Comparison of ENCODE assay signal across 10 cellular contexts in the genomic region with DNA sequence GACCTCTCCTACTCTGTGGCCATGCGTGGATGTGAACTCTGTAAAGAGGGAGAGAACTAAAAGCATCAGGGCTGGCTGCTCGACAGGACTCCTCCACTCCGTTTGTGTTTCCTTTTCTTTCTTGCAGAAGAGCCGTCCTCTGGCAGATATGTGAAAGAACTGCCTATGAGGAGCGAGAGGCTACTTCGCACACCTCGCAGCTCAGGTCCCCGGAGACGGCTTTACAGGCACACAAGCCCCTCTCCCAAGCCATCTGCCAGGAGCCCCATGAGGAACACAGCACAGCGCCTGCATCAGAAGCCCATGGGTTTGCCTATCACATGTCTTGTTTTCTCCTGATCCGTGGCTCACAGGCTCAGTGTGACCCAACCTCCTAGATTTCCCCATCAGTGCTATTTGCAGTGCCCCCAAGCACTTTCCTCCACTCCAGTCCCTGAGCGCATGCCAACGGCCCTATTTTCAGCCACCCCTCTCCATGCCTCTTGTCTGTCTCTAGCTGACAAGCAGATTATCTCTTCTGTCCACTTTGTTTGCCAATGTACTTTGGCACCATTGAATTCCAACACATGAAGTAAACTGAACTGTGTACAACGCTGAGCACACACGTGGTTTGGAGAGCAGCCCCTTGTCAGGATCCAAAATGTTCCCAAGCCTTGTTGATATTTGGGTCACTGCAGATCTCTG.
A peak's percentile ranks its signal among the peaks of the same experiment; 100 is the strongest.
DNase-seq lines count a peak whose midpoint lies in the region; ATAC-seq, FAIRE-seq and TF ChIP-seq lines count a peak whose summit lies in the region.
"Had no signal": no experiment of that assay in that cellular context is flagged by ENCODE, and none has a peak within 500 bp of the region (broad histone marks: within the 10 kb centered on the region; RNA-seq: fewer than 3 reads in every experiment).

No MANE protein-coding gene starts in this region.

- H3K27ac Mint-ChIP-seq in brain = peak overlapping the region in 4 of 5 experiments; percentile 15 to 94 (median 64)
- H3K27ac Mint-ChIP-seq: CD4-positive, alpha-beta memory T cell had no signal

- no peak for TF ChIP-seq CTCF in brain (conservative IDR thresholded peaks at IDR 0.05)
- no peak for TF ChIP-seq CTCF in kidney (IDR thresholded peaks at IDR 0.05; ENCODE audit: borderline replicate concordance, extremely low read depth, insufficient read depth)
- no peak for TF ChIP-seq CTCF in MM.1S (IDR thresholded peaks at IDR 0.05; ENCODE audit: low read length)

- peaks cover 44% of the 10 kb centered on the region for H3K4me1 Mint-ChIP-seq in brain
- H3K4me1 Mint-ChIP-seq: CD4-positive, alpha-beta memory T cell had no signal

- FAIRE-seq in GM12892 (lab: Jason Lieb, UNC) (peak; percentile 5), kidney (lab: Jason Lieb, UNC) (no peak)

- H4K20me1 ChIP-seq in MM.1S (ENCODE audit: insufficient read depth, low read length) = no peaks in the 10 kb centered on the region

- H3K79me2 ChIP-seq in MM.1S (ENCODE audit: low read length) = no peaks in the 10 kb centered on the region

- H3K9me3 Mint-ChIP-seq in brain = peaks cover 0 to 5% (median 0%) of the 10 kb centered on the region in 5 experiments
- H3K9me3 Mint-ChIP-seq: CD4-positive, alpha-beta memory T cell had no signal

- intact Hi-C loops in kidney (cut with DNase I) = no loop called here

- H3K9ac ChIP-seq in kidney (ENCODE audit: low read length in 2 of 2) = no peak overlapping the region
- H3K9ac ChIP-seq in skeletal muscle satellite cell (ENCODE audit: low read depth, low read length) = peak overlapping the region; percentile 90
- no peak overlapping the region for H3K9ac ChIP-seq in MM.1S (ENCODE audit: low read length)

- no peak for DNase-seq in GM12892 (ENCODE audit: insufficient read length)
- no peak for DNase-seq in kidney
- DNase-seq in HK-2 (ENCODE audit: unreplicated experiment) = no peak
- DNase-seq in MM.1S = no peak
- no peak for DNase-seq in KG1 (lab: John Stamatoyannopoulos, UW)
- DNase-seq: activated CD4-positive, alpha-beta T cell treated with anti-CD3 and anti-CD28 coated beads, Interleukin-2, amount 50 U/mL, for 1 hour; CD4-positive, alpha-beta memory T cell had no signal

- H3K27me3 ChIP-seq in skeletal muscle satellite cell (ENCODE audit: control insufficient read depth, insufficient read depth, low read length) (no peaks in the 10 kb centered on the region), MM.1S (replicated peaks; ENCODE audit: insufficient read depth, low read length) (no peaks in the 10 kb centered on the region)

- no peaks in the 10 kb centered on the region for H3K9me2 ChIP-seq in MM.1S (replicated peaks; ENCODE audit: insufficient read depth, low read length)

- no peaks in the 10 kb centered on the region for H3F3A ChIP-seq in MM.1S (ENCODE audit: insufficient read depth, low read length)

- peak overlapping the region; percentile 61 to 86 for H3K27ac ChIP-seq in kidney (ENCODE audit: low read depth in 2 of 2, low read length in 2 of 2)
- H3K27ac ChIP-seq in MM.1S (ENCODE audit: low read length) = no peak overlapping the region

- no peaks in the 10 kb centered on the region for H3K36me3 Mint-ChIP-seq in brain
- H3K36me3 Mint-ChIP-seq: CD4-positive, alpha-beta memory T cell had no signal

- H3K4me3 ChIP-seq in kidney (ENCODE audit: low read length in 2 of 2) = no peak overlapping the region
- peak overlapping the region; percentile 52 for H3K4me3 ChIP-seq in skeletal muscle satellite cell (ENCODE audit: low read length)
- no peak overlapping the region for H3K4me3 ChIP-seq in MM.1S (ENCODE audit: low read length)

- no peaks in the 10 kb centered on the region for H3K27me3 Mint-ChIP-seq in brain

- H3K4me2 ChIP-seq in skeletal muscle satellite cell (ENCODE audit: low read length) (peak overlapping the region; percentile 78), MM.1S (ENCODE audit: low read depth, low read length) (no peak overlapping the region)

- no peak overlapping the region for H3K4me3 Mint-ChIP-seq in brain
- H3K4me3 Mint-ChIP-seq: CD4-positive, alpha-beta memory T cell had no signal

- no peaks in the 10 kb centered on the region for H3K36me3 ChIP-seq in kidney (ENCODE audit: control insufficient read depth in 1 of 2, insufficient read depth in 2 of 2, low read length in 2 of 2)
- no peaks in the 10 kb centered on the region for H3K36me3 ChIP-seq in skeletal muscle satellite cell (ENCODE audit: insufficient read depth, low read length)
- H3K36me3 ChIP-seq in MM.1S (replicated peaks; ENCODE audit: insufficient read depth, low read length) = no peaks in the 10 kb centered on the region

- H3K4me1 ChIP-seq in kidney (ENCODE audit: control insufficient read depth in 1 of 2, insufficient read depth in 1 of 2, low read depth in 1 of 2, low read length in 2 of 2) (peaks cover 15 to 18% of the 10 kb centered on the region in 2 donors), skeletal muscle satellite cell (ENCODE audit: control insufficient read depth, insufficient read depth, low read length) (peaks cover 60% of the 10 kb centered on the region), MM.1S (ENCODE audit: low read length) (no peaks in the 10 kb centered on the region)

- no peak for ATAC-seq in HG03442 (IDR thresholded peaks at IDR 0.05; ENCODE audit: unreplicated experiment)

- TF ChIP-seq POLR2A in GM12892 (IDR thresholded peaks at IDR 0.05; ENCODE audit: low read depth, low read length) = no peak

- H3K9me3 ChIP-seq in kidney (ENCODE audit: control insufficient read depth in 1 of 2, low read length in 2 of 2) = no peaks in the 10 kb centered on the region
- H3K9me3 ChIP-seq in skeletal muscle satellite cell (replicated peaks; ENCODE audit: low read length) = no peaks in the 10 kb centered on the region
- no peaks in the 10 kb centered on the region for H3K9me3 ChIP-seq in MM.1S (replicated peaks; ENCODE audit: insufficient read depth, low read length)

- H2AFZ ChIP-seq in MM.1S (ENCODE audit: low read length) = no peak overlapping the region
